In genomic region chr6:35343092-35343834, GRCh38 we compare ENCODE assay signal across 8 cellular contexts. TPM values are rescaled to one million over a fixed set of nuclear protein-coding genes. Genes with fewer than 3 reads are reported as not detected.
DNase-seq lines count a peak whose midpoint lies in the region; ATAC-seq, FAIRE-seq and TF ChIP-seq lines count a peak whose summit lies in the region.

No MANE protein-coding gene starts in this region.

- TF ChIP-seq RAD21 in HCT116 (IDR thresholded peaks at IDR 0.05; ENCODE audit: low read depth) = no peak

- H3K9me3 Mint-ChIP-seq in nephron = no peaks in the 10 kb centered on the region

- CTCF ChIA-PET in HCT116 (lab: Charles Lee) = interaction anchor here (1.5 to 3.0 kb wide), 6 partner anchors 8 to 107 kb away, joined by 5 to 120 read pairs (median 10); partner anchors contain the start of gene FANCE

- TF ChIP-seq POLR2A in HCT116 (IDR thresholded peaks at IDR 0.05; ENCODE audit: borderline replicate concordance, extremely low read depth, insufficient read depth, insufficient read length) = no peak
- TF ChIP-seq POLR2A in erythroblast (IDR thresholded peaks at IDR 0.05; ENCODE audit: low read length) = no peak
- no peak for TF ChIP-seq POLR2A in H54 (IDR thresholded peaks at IDR 0.05; ENCODE audit: low read depth, low read length)

- peaks cover 31% of the 10 kb centered on the region for H3K4me1 Mint-ChIP-seq in nephron

- RAD21 ChIA-PET in HCT116 (lab: Charles Lee; ENCODE audit: low non-redundant PET in 1 of 2, low total read pairs in 2 of 2, uncharacterized antibody in 2 of 2, unreplicated experiment in 2 of 2) = interaction anchor here (1.6 to 2.0 kb wide), 3 partner anchors 25 to 106 kb away, joined by 6 to 30 read pairs (median 7); partner anchors contain the start of gene DEF6 (in 1 of the 2)

- H3K27ac ChIP-seq in HCT116 (ENCODE audit: low read depth, low read length) = peak overlapping the region; percentile 55; the same call in 1 of the 2 replicates

- no peaks in the 10 kb centered on the region for H3K9me2 ChIP-seq in HCT116 (ENCODE audit: insufficient read depth)

- H3K4me3 ChIP-seq in HCT116 (replicated peaks in 1 of 2; ENCODE audit: low read depth in 1 of 2, low read length in 2 of 2) = peak overlapping the region; percentile 79 to 90

- TF ChIP-seq CTCF in HCT116 (IDR thresholded peaks at IDR 0.05 in 2 of 3, conservative IDR thresholded peaks at IDR 0.05 in 1 of 3; ENCODE audit: borderline replicate concordance in 1 of 3, insufficient read depth in 1 of 3, low read depth in 2 of 3, low read length in 2 of 3) (no peak), nephron (IDR thresholded peaks at IDR 0.05; ENCODE audit: unreplicated experiment in 3 of 3) (no peak)

- POLR2A ChIA-PET in HCT116 (lab: Charles Lee) = interaction anchor here (0.6 to 2.6 kb wide), 2 partner anchors 106 to 1099 kb away, joined by 3 to 17 read pairs; no protein-coding TSS in a partner anchor

- no peaks in the 10 kb centered on the region for H4K20me1 ChIP-seq in HCT116 (ENCODE audit: insufficient read depth)

- H3K27me3 Mint-ChIP-seq in nephron (ENCODE audit: low read depth) = no peaks in the 10 kb centered on the region

- peak overlapping the region; percentile 93 for H3K9ac ChIP-seq in HCT116 (ENCODE audit: low read length)

- peak overlapping the region; percentile 96 to 97 (median 96) for H3K4me3 Mint-ChIP-seq in nephron

- peaks cover 16 to 27% of the 10 kb centered on the region in 2 experiments; a peak in 3 of 4 replicates for H3K4me1 ChIP-seq in HCT116 (ENCODE audit: control insufficient read depth in 1 of 2, insufficient read depth in 2 of 2, low read length in 2 of 2)

- H3K79me2 ChIP-seq in HCT116 (ENCODE audit: insufficient read depth, low read length) = peaks cover 49% of the 10 kb centered on the region

- H3K36me3 ChIP-seq in HCT116 (ENCODE audit: control insufficient read depth in 1 of 2, insufficient read depth in 2 of 2, low read length in 2 of 2) = peaks cover 7 to 17% of the 10 kb centered on the region in 2 experiments; a peak in 3 of 4 replicates

- ATAC-seq in HCT116 (no peak), HG02678 (IDR thresholded peaks at IDR 0.05; ENCODE audit: unreplicated experiment) (no peak)

- peaks cover 19% of the 10 kb centered on the region for H3K36me3 Mint-ChIP-seq in nephron (ENCODE audit: low read depth)

- H3K27ac Mint-ChIP-seq in nephron = peak overlapping the region; percentile 54 to 78 (median 71)

- H3K27me3 ChIP-seq in HCT116 (ENCODE audit: insufficient read depth, low read length) = no peaks in the 10 kb centered on the region

- no peak overlapping the region for H2AFZ ChIP-seq in HCT116 (ENCODE audit: low read depth, low read length, poor library complexity, severe bottlenecking)

- DNase-seq in HCT116 (ENCODE audit: low read depth, low spot score) (no peak), SKM-1 (lab: John Stamatoyannopoulos, UW; ENCODE audit: unreplicated experiment) (peak; percentile 16), erythroblast (lab: John Stamatoyannopoulos, UW) (peak; percentile 61 to 67), NCI-H345 (lab: John Stamatoyannopoulos, UW) (no peak), H54 (ENCODE audit: insufficient read length, low spot score) (no peak), NCI-H446 treated with DMSO at 0.1 percent for 48 hours (lab: John Stamatoyannopoulos, UW) (no peak)

- no peak for FAIRE-seq in H54 (lab: Jason Lieb, UNC)

- TSS peak; percentile 65 for BruUV-seq in HCT116 (replicated peaks; lab: Mats Ljungman, UMichigan)

- no peaks in the 10 kb centered on the region for H3K9me3 ChIP-seq in HCT116 (ENCODE audit: control insufficient read depth in 1 of 2, insufficient read depth in 1 of 2, low read depth in 1 of 2, low read length in 2 of 2)

- intact Hi-C loops in HCT116 (cut with micrococcal nuclease) = loop anchor here (2.0 to 5.0 kb wide), 2 partner anchors 46 to 59 kb away; partner anchors contain the start of gene DEF6

- H3K4me2 ChIP-seq in HCT116 (ENCODE audit: low read length) = peak overlapping the region; percentile 91

TF ChIP-seq in HCT116, 20 proteins besides CTCF, POLR2A, EP300 and RAD21:
- TF ChIP-seq EZH2phosphoT487 (IDR thresholded peaks at IDR 0.05; ENCODE audit: borderline replicate concordance) (no peak), SIN3A (IDR thresholded peaks at IDR 0.05; ENCODE audit: low read depth) (no peak), ELF1 (IDR thresholded peaks at IDR 0.05; ENCODE audit: borderline replicate concordance, low read depth) (no peak), POLR2AphosphoS5 (IDR thresholded peaks at IDR 0.05; ENCODE audit: low read depth, low read length) (no peak), SP1 (IDR thresholded peaks at IDR 0.05; ENCODE audit: low read depth) (no peak), ZFX (IDR thresholded peaks at IDR 0.05) (no peak)

RNA-seq across cellular contexts. Expression of gene PPARD, which starts 0.9 kb away (rescaled TPM):
- 38.4 TPM for total RNA-seq in HCT116 (2021; ENCODE audit: unreplicated experiment)
- 49.8 and 55.1 TPM in 2 replicates for polyA plus RNA-seq in HCT116 (2012)

RNA-seq across cellular contexts. Expression of gene DEF6, which starts 45.6 kb away (rescaled TPM):
- 40.4 TPM for total RNA-seq in HCT116 (2021; ENCODE audit: unreplicated experiment)
- 43.4 and 50.8 TPM in 2 replicates for polyA plus RNA-seq in HCT116 (2012)

Comparison
In these comparisons a context has a peak if more than half of its experiments do, and no peak if none do; other contexts are left out.
1. DNase-seq: peak in SKM-1 (single experiment) and erythroblast (2 of 2); none in HCT116 (single experiment), NCI-H345 (single experiment), H54 (single experiment) and NCI-H446 treated with DMSO at 0.1 percent for 48 hours (single experiment).